In genomic region chr7:105945848-105946247, GRCh38 we compare ENCODE assay signal across 9 cellular contexts.
"Had no signal": no experiment of that assay in that cellular context is flagged by ENCODE, and none has a peak within 500 bp of the region (broad histone marks: within the 10 kb centered on the region; RNA-seq: fewer than 3 reads in every experiment).

No MANE protein-coding gene starts in this region.

- H2AFZ ChIP-seq: GM23338 had no signal

- H3K27ac ChIP-seq: HL-60 had no signal

- H3K4me2 ChIP-seq: GM23338 had no signal

- DNase-seq: H9, HCEC 1CT, HFFc6, IMR-90, KBM-7 had no signal

- H3K4me3 ChIP-seq: GM23338 had no signal

- FAIRE-seq: H1, H54 had no signal

- ATAC-seq: GM23338 had no signal
